8 cellular contexts compared by ENCODE assay signal in genomic region chr2:987789-988188, GRCh38. TPM values are rescaled to one million over a fixed set of nuclear protein-coding genes. Genes with fewer than 3 reads are reported as not detected.
"Had no signal": no experiment of that assay in that cellular context is flagged by ENCODE, and none has a peak within 500 bp of the region (broad histone marks: within the 10 kb centered on the region; RNA-seq: fewer than 3 reads in every experiment).

No MANE protein-coding gene starts in this region.

- H3K4me2 ChIP-seq: GM23338 had no signal

- ATAC-seq: GM23338 had no signal

- H3K4me3 Mint-ChIP-seq: GM23338, H9 had no signal

- H3K4me3 ChIP-seq: GM23338, K562 had no signal

- DNase-seq: H9, HCEC 1CT, IMR-90, KG1 had no signal

- H2AFZ ChIP-seq: GM23338 had no signal

- H3K27ac ChIP-seq: HL-60 had no signal

- H3K27ac Mint-ChIP-seq: GM23338 had no signal

- H3K9me3 Mint-ChIP-seq: GM23338, H9 had no signal

RNA-seq across cellular contexts. Expression of gene SNTG2, which starts 37.1 kb away (rescaled TPM):
- total RNA-seq: HT1080, K562 had no signal
- polyA plus RNA-seq: K562 had no signal
